ENCODE assay signal across 8 cellular contexts in genomic region chr17:19237389-19238166, GRCh38. TPM values are rescaled to one million over a fixed set of nuclear protein-coding genes. Genes with fewer than 3 reads are reported as not detected.
A peak's percentile ranks its signal among the peaks of the same experiment; 100 is the strongest.
DNase-seq lines count a peak whose midpoint lies in the region; ATAC-seq and TF ChIP-seq lines count a peak whose summit lies in the region.

No MANE protein-coding gene starts in this region.

- no peaks in the 10 kb centered on the region for H3K36me3 Mint-ChIP-seq in activated CD4-positive, alpha-beta T cell treated with anti-CD3 and anti-CD28 coated beads, Interleukin-2, amount 10 ng/mL, durations not matched to agents 24 days and 14 days (ENCODE audit: low read depth)
- no peaks in the 10 kb centered on the region for H3K36me3 Mint-ChIP-seq in natural killer cell

- peak overlapping the region; percentile 48 for H3K27ac Mint-ChIP-seq in activated CD4-positive, alpha-beta T cell treated with anti-CD3 and anti-CD28 coated beads, Interleukin-2, amount 10 ng/mL, durations not matched to agents 24 days and 14 days
- peak overlapping the region in 1 of 2 donors; percentile 68 for H3K27ac Mint-ChIP-seq in natural killer cell

- peak; percentile 56 for TF ChIP-seq POLR2A in GM19193 (IDR thresholded peaks at IDR 0.05; ENCODE audit: extremely low read depth, insufficient read depth, insufficient read length)

- peak; percentile 65 for ATAC-seq in HG03439 (IDR thresholded peaks at IDR 0.05; ENCODE audit: unreplicated experiment)
- peak; percentile 36 to 85 (median 69) for ATAC-seq in natural killer cell

- peak overlapping the region; percentile 90 for H3K4me3 Mint-ChIP-seq in activated CD4-positive, alpha-beta T cell treated with anti-CD3 and anti-CD28 coated beads, Interleukin-2, amount 10 ng/mL, durations not matched to agents 24 days and 14 days
- peak overlapping the region; percentile 82 for H3K4me3 Mint-ChIP-seq in natural killer cell

- H3K27me3 Mint-ChIP-seq in activated CD4-positive, alpha-beta T cell treated with anti-CD3 and anti-CD28 coated beads, Interleukin-2, amount 10 ng/mL, durations not matched to agents 24 days and 14 days: peaks cover 15% of the 10 kb centered on the region
- H3K27me3 Mint-ChIP-seq in natural killer cell (ENCODE audit: low read depth in 2 of 2): peaks cover 0 to 12% of the 10 kb centered on the region in 2 donors

- TF ChIP-seq CTCF in AG10803 (conservative IDR thresholded peaks at IDR 0.05; ENCODE audit: low read length) (no peak), natural killer cell (IDR thresholded peaks at IDR 0.05) (no peak), tibial artery (IDR thresholded peaks at IDR 0.05) (peak; percentile 31 to 41)

- H3K4me1 Mint-ChIP-seq in activated CD4-positive, alpha-beta T cell treated with anti-CD3 and anti-CD28 coated beads, Interleukin-2, amount 10 ng/mL, durations not matched to agents 24 days and 14 days: peaks cover 4% of the 10 kb centered on the region
- H3K4me1 Mint-ChIP-seq in natural killer cell: peaks cover 0 to 9% of the 10 kb centered on the region in 2 donors

- no peaks in the 10 kb centered on the region for H3K36me3 ChIP-seq in tibial artery

- H3K4me3 ChIP-seq in AG10803 (ENCODE audit: low read length): peak overlapping the region; percentile 90
- peak overlapping the region; percentile 76 to 86 for H3K4me3 ChIP-seq in tibial artery

- H3K9me3 ChIP-seq in tibial artery: no peaks in the 10 kb centered on the region

- no peak for DNase-seq in AG10803 (ENCODE audit: low read depth)
- peak; percentile 86 for DNase-seq in activated CD4-positive, alpha-beta T cell treated with anti-CD3 and anti-CD28 coated beads, Interleukin-2, amount 10 ng/mL, durations not matched to agents 24 days and 14 days
- DNase-seq in epithelial cell of prostate (ENCODE audit: low read depth, low spot score): no peak
- DNase-seq in natural killer cell: peak; percentile 51
- DNase-seq in tibial artery: peak; percentile 37 to 74
- no peak for DNase-seq in NCI-H1092 treated with DMSO at 0.1 percent for 48 hours (lab: John Stamatoyannopoulos, UW)

- no peaks in the 10 kb centered on the region for H3K27me3 ChIP-seq in tibial artery

- intact Hi-C loops in activated CD4-positive, alpha-beta T cell treated with anti-CD3 and anti-CD28 coated beads, Interleukin-2, amount 10 ng/mL, durations not matched to agents 24 days and 14 days (cut with micrococcal nuclease): no loop called here
- intact Hi-C loops in natural killer cell (cut with micrococcal nuclease) (no loop called here), tibial artery (cut with DNase I; ENCODE audit: low total_unique reads) (no loop called here)

- H3K4me1 ChIP-seq in tibial artery: peaks cover 0 to 44% (median 12%) of the 10 kb centered on the region in 4 donors

- H3K27ac ChIP-seq in epithelial cell of prostate (peak overlapping the region; percentile 63), tibial artery (peak overlapping the region; percentile 83 to 93)

- no peaks in the 10 kb centered on the region for H3K9me3 Mint-ChIP-seq in activated CD4-positive, alpha-beta T cell treated with anti-CD3 and anti-CD28 coated beads, Interleukin-2, amount 10 ng/mL, durations not matched to agents 24 days and 14 days
- no peaks in the 10 kb centered on the region for H3K9me3 Mint-ChIP-seq in natural killer cell

RNA-seq across cellular contexts. Expression of gene EPN2, which starts 0.4 kb away (rescaled TPM):
- total RNA-seq in activated CD4-positive, alpha-beta T cell treated with anti-CD3 and anti-CD28 coated beads, Interleukin-2, amount 10 ng/mL, durations not matched to agents 24 days and 14 days: 7.9 and 10.2 TPM in 2 replicates
- total RNA-seq in natural killer cell: 10 to 100 TPM in 1 of 3 donors, 1 to 10 TPM in 2; 2.0 to 13.8 (median 4.9) TPM

Comparison
In these comparisons a context has a peak if more than half of its experiments do, and no peak if none do; other contexts are left out.
1. DNase-seq: peak in activated CD4-positive, alpha-beta T cell treated with anti-CD3 and anti-CD28 coated beads, Interleukin-2, amount 10 ng/mL, durations not matched to agents 24 days and 14 days (single experiment), natural killer cell (single experiment) and tibial artery (2 of 2); none in AG10803 (single experiment), epithelial cell of prostate (single experiment) and NCI-H1092 treated with DMSO at 0.1 percent for 48 hours (single experiment).
2. CTCF ChIP-seq: peak in tibial artery (2 of 2); none in AG10803 (single experiment) and natural killer cell (single experiment).